8 cellular contexts compared by ENCODE assay signal in the genomic region with DNA sequence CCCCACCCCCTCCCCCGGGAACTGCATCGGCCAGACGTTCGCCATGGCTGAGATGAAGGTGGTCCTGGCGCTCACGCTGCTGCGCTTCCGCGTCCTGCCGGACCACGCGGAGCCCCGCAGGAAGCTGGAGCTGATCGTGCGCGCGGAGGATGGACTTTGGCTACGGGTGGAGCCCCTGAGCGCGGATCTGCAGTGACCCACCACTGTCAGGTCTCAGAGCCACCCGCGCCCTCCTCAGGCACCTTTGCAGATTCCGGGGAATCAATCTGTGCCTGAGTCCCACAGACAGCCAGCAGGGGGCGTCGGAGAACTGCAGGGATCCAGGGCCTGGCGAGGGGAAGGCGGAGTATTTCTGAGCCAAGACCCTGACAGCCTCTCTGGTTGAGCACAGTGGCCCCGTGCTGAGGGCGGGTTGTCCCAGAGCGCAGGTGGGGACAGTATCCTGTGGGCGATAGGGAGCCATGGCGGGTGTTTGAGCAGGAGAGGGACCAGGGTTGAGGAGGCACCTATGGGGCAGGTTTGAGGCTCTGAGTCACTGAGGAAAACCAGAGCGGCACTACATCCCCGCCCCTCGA. TPM values are rescaled to one million over a fixed set of nuclear protein-coding genes. Genes with fewer than 3 reads are reported as not detected.
DNase-seq lines count a peak whose midpoint lies in the region; ATAC-seq and TF ChIP-seq lines count a peak whose summit lies in the region.

No MANE protein-coding gene starts in this region.

- peak; percentile 77 to 94 (median 88) for TF ChIP-seq CTCF in right lobe of liver (IDR thresholded peaks at IDR 0.05)

- WGBS in right lobe of liver (ENCODE audit: insufficient coverage, low coverage, low lambda C conversion rate, missing lambda C conversion rate), result 22% methylated on average over 10 of the region's 35 CpGs

- no peaks in the 10 kb centered on the region for H3K36me3 ChIP-seq in right lobe of liver

- H3K4me1 ChIP-seq in right lobe of liver, result no peaks in the 10 kb centered on the region

- H3K27ac ChIP-seq in right lobe of liver, result no peak overlapping the region

- no peaks in the 10 kb centered on the region for H3K9me3 ChIP-seq in right lobe of liver

- intact Hi-C loops in right lobe of liver (cut with DNase I), result no loop called here

- ATAC-seq in right lobe of liver, result peak; percentile 88 to 96 (median 94)
- no peak for ATAC-seq in HG02610 (IDR thresholded peaks at IDR 0.05; ENCODE audit: unreplicated experiment)

- no peak for TF ChIP-seq POLR2A in right lobe of liver (IDR thresholded peaks at IDR 0.05)

- DNase-seq in NCI-H446 (lab: John Stamatoyannopoulos, UW) (peak; percentile 26 to 69), NCI-H446 treated with DMSO at 0.1 percent for 48 hours (lab: John Stamatoyannopoulos, UW) (no peak), NCI-H510A treated with DMSO at 0.1 percent for 48 hours (lab: John Stamatoyannopoulos, UW) (peak; percentile 49), dedifferentiated amniotic fluid mesenchymal stem cell (ENCODE audit: extremely low spot score) (peak; percentile 15), right lobe of liver (peak; percentile 80 to 85 (median 84))
- peak; percentile 86 for DNase-seq in activated CD4-positive, alpha-beta T cell treated with anti-CD3 and anti-CD28 coated beads, Interleukin-2, amount 50 U/mL, for 1 hour
- peak; percentile 77 for DNase-seq in stimulated activated CD8-positive, alpha-beta memory T cell treated with anti-CD3 and anti-CD28 coated beads, Interleukin-12 subunit alpha, Interleukin-12 subunit beta, amount 100 ng/mL, for 1 hour (ENCODE audit: low read depth)

- H3K4me3 ChIP-seq in right lobe of liver, result no peak overlapping the region

- no peaks in the 10 kb centered on the region for H3K27me3 ChIP-seq in right lobe of liver

RNA-seq across cellular contexts. Expression of a gene that starts 30.4 kb away (rescaled TPM):
- not detected for total RNA-seq in right lobe of liver

RNA-seq across cellular contexts. Expression of a gene that starts 56.1 kb away (rescaled TPM):
- 100 to 1,000 TPM; 186 to 573 (median 245) TPM for total RNA-seq in right lobe of liver
